ENCODE assay signal across 1 cellular context in genomic region chr2:95057535-95058453, GRCh38.
A peak's percentile ranks its signal among the peaks of the same experiment; 100 is the strongest.
TF ChIP-seq lines count a peak whose summit lies in the region.

No MANE protein-coding gene starts in this region.

TF ChIP-seq in K562, 482 proteins besides CTCF, POLR2A, EP300 and RAD21 (continued from another document):
- TF ChIP-seq MLLT1 (IDR thresholded peaks at IDR 0.05), result no peak
- TF ChIP-seq SMARCA5 (IDR thresholded peaks at IDR 0.05), result 0 out of 2 replicates have a peak, but pooled peaks have one; percentile 28
- TF ChIP-seq FOXJ3 (CRISPR knock-in tag; IDR thresholded peaks at IDR 0.05), result no peak
- no peak for TF ChIP-seq ETV5 (CRISPR knock-in tag; IDR thresholded peaks at IDR 0.05; ENCODE audit: low read depth)
- no peak for TF ChIP-seq SAFB2 (IDR thresholded peaks at IDR 0.05; ENCODE audit: borderline replicate concordance, low read depth, low read length, severe bottlenecking)
- TF ChIP-seq, protein P1, sequence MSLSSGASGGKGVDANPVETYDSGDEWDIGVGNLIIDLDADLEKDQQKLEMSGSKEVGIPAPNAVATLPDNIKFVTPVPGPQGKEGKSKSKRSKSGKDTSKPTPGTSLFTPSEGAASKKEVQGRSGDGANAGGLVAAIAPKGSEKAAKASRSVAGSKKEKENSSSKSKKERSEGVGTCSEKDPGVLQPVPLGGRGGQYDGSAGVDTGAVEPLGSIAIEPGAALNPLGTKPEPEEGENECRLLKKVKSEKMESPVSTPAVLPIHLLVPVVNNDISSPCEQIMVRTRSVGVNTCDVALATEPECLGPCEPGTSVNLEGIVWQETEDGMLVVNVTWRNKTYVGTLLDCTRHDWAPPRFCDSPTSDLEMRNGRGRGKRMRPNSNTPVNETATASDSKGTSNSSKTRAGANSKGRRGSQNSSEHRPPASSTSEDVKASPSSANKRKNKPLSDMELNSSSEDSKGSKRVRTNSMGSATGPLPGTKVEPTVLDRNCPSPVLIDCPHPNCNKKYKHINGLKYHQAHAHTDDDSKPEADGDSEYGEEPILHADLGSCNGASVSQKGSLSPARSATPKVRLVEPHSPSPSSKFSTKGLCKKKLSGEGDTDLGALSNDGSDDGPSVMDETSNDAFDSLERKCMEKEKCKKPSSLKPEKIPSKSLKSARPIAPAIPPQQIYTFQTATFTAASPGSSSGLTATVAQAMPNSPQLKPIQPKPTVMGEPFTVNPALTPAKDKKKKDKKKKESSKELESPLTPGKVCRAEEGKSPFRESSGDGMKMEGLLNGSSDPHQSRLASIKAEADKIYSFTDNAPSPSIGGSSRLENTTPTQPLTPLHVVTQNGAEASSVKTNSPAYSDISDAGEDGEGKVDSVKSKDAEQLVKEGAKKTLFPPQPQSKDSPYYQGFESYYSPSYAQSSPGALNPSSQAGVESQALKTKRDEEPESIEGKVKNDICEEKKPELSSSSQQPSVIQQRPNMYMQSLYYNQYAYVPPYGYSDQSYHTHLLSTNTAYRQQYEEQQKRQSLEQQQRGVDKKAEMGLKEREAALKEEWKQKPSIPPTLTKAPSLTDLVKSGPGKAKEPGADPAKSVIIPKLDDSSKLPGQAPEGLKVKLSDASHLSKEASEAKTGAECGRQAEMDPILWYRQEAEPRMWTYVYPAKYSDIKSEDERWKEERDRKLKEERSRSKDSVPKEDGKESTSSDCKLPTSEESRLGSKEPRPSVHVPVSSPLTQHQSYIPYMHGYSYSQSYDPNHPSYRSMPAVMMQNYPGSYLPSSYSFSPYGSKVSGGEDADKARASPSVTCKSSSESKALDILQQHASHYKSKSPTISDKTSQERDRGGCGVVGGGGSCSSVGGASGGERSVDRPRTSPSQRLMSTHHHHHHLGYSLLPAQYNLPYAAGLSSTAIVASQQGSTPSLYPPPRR (CRISPR knock-in tag; IDR thresholded peaks at IDR 0.05; ENCODE audit: borderline replicate concordance), result no peak
- TF ChIP-seq, protein P2, sequence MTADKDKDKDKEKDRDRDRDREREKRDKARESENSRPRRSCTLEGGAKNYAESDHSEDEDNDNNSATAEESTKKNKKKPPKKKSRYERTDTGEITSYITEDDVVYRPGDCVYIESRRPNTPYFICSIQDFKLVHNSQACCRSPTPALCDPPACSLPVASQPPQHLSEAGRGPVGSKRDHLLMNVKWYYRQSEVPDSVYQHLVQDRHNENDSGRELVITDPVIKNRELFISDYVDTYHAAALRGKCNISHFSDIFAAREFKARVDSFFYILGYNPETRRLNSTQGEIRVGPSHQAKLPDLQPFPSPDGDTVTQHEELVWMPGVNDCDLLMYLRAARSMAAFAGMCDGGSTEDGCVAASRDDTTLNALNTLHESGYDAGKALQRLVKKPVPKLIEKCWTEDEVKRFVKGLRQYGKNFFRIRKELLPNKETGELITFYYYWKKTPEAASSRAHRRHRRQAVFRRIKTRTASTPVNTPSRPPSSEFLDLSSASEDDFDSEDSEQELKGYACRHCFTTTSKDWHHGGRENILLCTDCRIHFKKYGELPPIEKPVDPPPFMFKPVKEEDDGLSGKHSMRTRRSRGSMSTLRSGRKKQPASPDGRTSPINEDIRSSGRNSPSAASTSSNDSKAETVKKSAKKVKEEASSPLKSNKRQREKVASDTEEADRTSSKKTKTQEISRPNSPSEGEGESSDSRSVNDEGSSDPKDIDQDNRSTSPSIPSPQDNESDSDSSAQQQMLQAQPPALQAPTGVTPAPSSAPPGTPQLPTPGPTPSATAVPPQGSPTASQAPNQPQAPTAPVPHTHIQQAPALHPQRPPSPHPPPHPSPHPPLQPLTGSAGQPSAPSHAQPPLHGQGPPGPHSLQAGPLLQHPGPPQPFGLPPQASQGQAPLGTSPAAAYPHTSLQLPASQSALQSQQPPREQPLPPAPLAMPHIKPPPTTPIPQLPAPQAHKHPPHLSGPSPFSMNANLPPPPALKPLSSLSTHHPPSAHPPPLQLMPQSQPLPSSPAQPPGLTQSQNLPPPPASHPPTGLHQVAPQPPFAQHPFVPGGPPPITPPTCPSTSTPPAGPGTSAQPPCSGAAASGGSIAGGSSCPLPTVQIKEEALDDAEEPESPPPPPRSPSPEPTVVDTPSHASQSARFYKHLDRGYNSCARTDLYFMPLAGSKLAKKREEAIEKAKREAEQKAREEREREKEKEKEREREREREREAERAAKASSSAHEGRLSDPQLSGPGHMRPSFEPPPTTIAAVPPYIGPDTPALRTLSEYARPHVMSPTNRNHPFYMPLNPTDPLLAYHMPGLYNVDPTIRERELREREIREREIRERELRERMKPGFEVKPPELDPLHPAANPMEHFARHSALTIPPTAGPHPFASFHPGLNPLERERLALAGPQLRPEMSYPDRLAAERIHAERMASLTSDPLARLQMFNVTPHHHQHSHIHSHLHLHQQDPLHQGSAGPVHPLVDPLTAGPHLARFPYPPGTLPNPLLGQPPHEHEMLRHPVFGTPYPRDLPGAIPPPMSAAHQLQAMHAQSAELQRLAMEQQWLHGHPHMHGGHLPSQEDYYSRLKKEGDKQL (CRISPR knock-in tag; IDR thresholded peaks at IDR 0.05; ENCODE audit: borderline replicate concordance), result no peak
- no peak for TF ChIP-seq SREBF1 (IDR thresholded peaks at IDR 0.05; ENCODE audit: borderline replicate concordance, low read depth, low read length)
- no peak for TF ChIP-seq HNRNPL (IDR thresholded peaks at IDR 0.05; ENCODE audit: low read depth, low read length)
- peak; percentile 64 for TF ChIP-seq BCOR (IDR thresholded peaks at IDR 0.05)
- TF ChIP-seq HNRNPK (IDR thresholded peaks at IDR 0.05; ENCODE audit: low read depth, low read length, poor library complexity, severe bottlenecking), result no peak
- TF ChIP-seq ESRRB (CRISPR knock-in tag; IDR thresholded peaks at IDR 0.05; ENCODE audit: borderline replicate concordance), result no peak
- TF ChIP-seq, protein P3, sequence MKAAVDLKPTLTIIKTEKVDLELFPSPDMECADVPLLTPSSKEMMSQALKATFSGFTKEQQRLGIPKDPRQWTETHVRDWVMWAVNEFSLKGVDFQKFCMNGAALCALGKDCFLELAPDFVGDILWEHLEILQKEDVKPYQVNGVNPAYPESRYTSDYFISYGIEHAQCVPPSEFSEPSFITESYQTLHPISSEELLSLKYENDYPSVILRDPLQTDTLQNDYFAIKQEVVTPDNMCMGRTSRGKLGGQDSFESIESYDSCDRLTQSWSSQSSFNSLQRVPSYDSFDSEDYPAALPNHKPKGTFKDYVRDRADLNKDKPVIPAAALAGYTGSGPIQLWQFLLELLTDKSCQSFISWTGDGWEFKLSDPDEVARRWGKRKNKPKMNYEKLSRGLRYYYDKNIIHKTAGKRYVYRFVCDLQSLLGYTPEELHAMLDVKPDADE (conservative IDR thresholded peaks at IDR 0.05; ENCODE audit: control insufficient read depth, low read depth, low read length), result no peak
- no peak for TF ChIP-seq TSC22D4 (tag; IDR thresholded peaks at IDR 0.05)
